Comparison of ENCODE assay signal across 25 cellular contexts in the genomic region with DNA sequence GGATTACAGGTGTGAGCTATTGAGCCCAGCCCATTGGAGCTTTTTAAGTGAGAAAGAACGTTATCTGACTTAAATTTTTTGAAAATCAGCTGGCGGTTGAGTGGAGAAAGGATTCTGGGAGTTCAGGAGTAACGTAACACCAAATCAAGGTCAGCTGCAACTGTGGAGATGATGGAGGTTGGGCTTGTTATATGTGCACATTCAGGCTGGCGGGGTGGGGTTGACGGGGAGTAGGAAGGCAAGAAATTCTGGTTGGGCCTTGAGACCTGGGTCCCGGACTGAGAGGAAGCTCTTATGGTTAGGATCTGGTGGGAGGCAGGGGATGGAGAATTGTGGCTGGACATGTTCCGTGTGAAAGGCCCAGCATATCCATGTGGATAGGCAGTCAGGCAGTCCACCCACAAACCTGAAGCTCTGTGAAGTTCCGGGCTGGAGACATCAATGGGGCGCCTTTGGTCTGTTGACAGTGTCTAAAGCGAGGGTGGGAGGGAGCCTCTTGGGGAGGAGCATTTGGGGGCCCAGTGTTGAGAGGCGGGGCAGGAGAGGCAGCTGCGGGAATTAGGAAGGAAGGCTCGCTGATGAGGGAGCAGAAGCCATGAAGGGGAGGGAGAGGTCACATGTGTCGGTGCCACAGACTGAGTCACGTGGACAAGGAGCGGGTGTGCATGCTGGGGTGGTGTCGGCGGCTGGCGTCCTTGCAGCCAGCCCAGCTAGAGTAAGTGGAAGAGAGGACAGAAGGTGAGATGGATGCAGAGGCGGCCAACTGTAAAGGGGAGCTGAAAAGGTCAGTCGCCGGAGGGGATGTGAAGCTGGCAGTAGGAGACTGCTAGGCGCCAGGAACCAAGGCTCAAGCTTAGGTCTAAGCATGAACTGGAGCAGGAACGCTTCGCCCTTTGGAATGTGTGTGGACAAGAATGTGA. TPM values are rescaled to one million over a fixed set of nuclear protein-coding genes. Genes with fewer than 3 reads are reported as not detected.
DNase-seq lines count a peak whose midpoint lies in the region; ATAC-seq, FAIRE-seq and TF ChIP-seq lines count a peak whose summit lies in the region.
"Had no signal": no experiment of that assay in that cellular context is flagged by ENCODE, and none has a peak within 500 bp of the region (broad histone marks: within the 10 kb centered on the region; RNA-seq: fewer than 3 reads in every experiment).

No MANE protein-coding gene starts in this region.

- SMC1A ChIA-PET in GM12878 (lab: Charles Lee; ENCODE audit: uncharacterized antibody, unreplicated experiment): interaction anchor here (0.6 to 0.8 kb wide), 3 partner anchors 286 to 781 kb away, joined by 3 read pairs; no protein-coding TSS in a partner anchor

- H3K27me3 Mint-ChIP-seq in activated CD8-positive, alpha-beta T cell treated with anti-CD3 and anti-CD28 coated beads, Interleukin-2, amount 10 ng/mL, durations not matched to agents 7 days and 5 days (ENCODE audit: low read depth): no peaks in the 10 kb centered on the region
- H3K27me3 Mint-ChIP-seq in activated CD8-positive, alpha-beta T cell treated with anti-CD3 and anti-CD28 coated beads for 36 hours: no peaks in the 10 kb centered on the region
- no peaks in the 10 kb centered on the region for H3K27me3 Mint-ChIP-seq in progenitor cell of endocrine pancreas
- peaks cover 0 to 2% of the 10 kb centered on the region in 2 donors for H3K27me3 Mint-ChIP-seq in CD8-positive, alpha-beta memory T cell
- H3K27me3 Mint-ChIP-seq: dendritic cell treated with granulocyte-macrophage colony-stimulating factor and Interleukin-4, amounts not matched to agents 40 ng/mL and 50 ng/mL, for 4 days had no signal

- no TSS peak for BruUV-seq in GM12878 (replicated peaks; lab: Mats Ljungman, UMichigan)

- H3K27ac ChIP-seq in GM12878 (ENCODE audit: control insufficient read depth, insufficient read depth): no peak overlapping the region
- no peak overlapping the region for H3K27ac ChIP-seq in CD8-positive, alpha-beta memory T cell (ENCODE audit: low read depth, low read length)
- H3K27ac ChIP-seq: 22Rv1, adrenal gland, heart left ventricle, left ventricle myocardium inferior, upper lobe of right lung had no signal

- H3K4me3 ChIP-seq in GM12878: no peak overlapping the region
- no peak overlapping the region for H3K4me3 ChIP-seq in CD8-positive, alpha-beta memory T cell (ENCODE audit: low read length)
- H3K4me3 ChIP-seq: adrenal gland, left ventricle myocardium inferior, upper lobe of right lung had no signal

- POLR2A ChIA-PET in activated CD8-positive, alpha-beta T cell treated with anti-CD3 and anti-CD28 coated beads, Interleukin-2, amount 10 ng/mL, durations not matched to agents 7 days and 5 days (lab: Charles Lee): no interaction called here
- POLR2A ChIA-PET in activated CD8-positive, alpha-beta T cell treated with anti-CD3 and anti-CD28 coated beads for 36 hours (lab: Charles Lee): interaction anchor here (1.1 to 1.6 kb wide), 2 partner anchors 9 to 24 kb away, joined by 3 to 6 read pairs; no protein-coding TSS in a partner anchor
- POLR2A ChIA-PET in GM12878 (lab: Charles Lee): no interaction called here
- POLR2A ChIA-PET in CD8-positive, alpha-beta memory T cell (lab: Charles Lee): no interaction called here

- no peak overlapping the region for H3K9ac ChIP-seq in GM12878 (ENCODE audit: control insufficient read depth, insufficient read depth, low read length)

- peaks cover 14% of the 10 kb centered on the region for H3K4me1 Mint-ChIP-seq in activated CD8-positive, alpha-beta T cell treated with anti-CD3 and anti-CD28 coated beads, Interleukin-2, amount 10 ng/mL, durations not matched to agents 7 days and 5 days (ENCODE audit: low read depth)
- peaks cover 9% of the 10 kb centered on the region for H3K4me1 Mint-ChIP-seq in activated CD8-positive, alpha-beta T cell treated with anti-CD3 and anti-CD28 coated beads for 36 hours (ENCODE audit: low read depth)
- H3K4me1 Mint-ChIP-seq in progenitor cell of endocrine pancreas (ENCODE audit: low read depth): no peaks in the 10 kb centered on the region
- H3K4me1 Mint-ChIP-seq in CD8-positive, alpha-beta memory T cell: peaks cover 4 to 8% (median 6%) of the 10 kb centered on the region in 3 donors

- in situ Hi-C loops in GM12878 (cut with MboI): loop anchor here (10.0 kb wide), 1 partner anchor 495 kb away; no protein-coding TSS in a partner anchor

- H3K27ac Mint-ChIP-seq in activated CD8-positive, alpha-beta T cell treated with anti-CD3 and anti-CD28 coated beads, Interleukin-2, amount 10 ng/mL, durations not matched to agents 7 days and 5 days: peak overlapping the region; percentile 7
- no peak overlapping the region for H3K27ac Mint-ChIP-seq in activated CD8-positive, alpha-beta T cell treated with anti-CD3 and anti-CD28 coated beads for 36 hours
- peak overlapping the region; percentile 6 for H3K27ac Mint-ChIP-seq in progenitor cell of endocrine pancreas
- H3K27ac Mint-ChIP-seq in CD8-positive, alpha-beta memory T cell: peak overlapping the region in 2 of 8 donors; percentile 48 to 51
- H3K27ac Mint-ChIP-seq: dendritic cell treated with granulocyte-macrophage colony-stimulating factor and Interleukin-4, amounts not matched to agents 40 ng/mL and 50 ng/mL, for 4 days had no signal

- no peaks in the 10 kb centered on the region for H3K9me3 ChIP-seq in GM12878 (replicated peaks; ENCODE audit: control insufficient read depth, insufficient read depth, low read length)
- H3K9me3 ChIP-seq in CD8-positive, alpha-beta memory T cell (ENCODE audit: low read length): no peaks in the 10 kb centered on the region
- H3K9me3 ChIP-seq: adrenal gland, left ventricle myocardium inferior, upper lobe of right lung had no signal

- no peak for TF ChIP-seq RAD21 in GM12878 (IDR thresholded peaks at IDR 0.05; ENCODE audit: insufficient read depth, low read depth, low read length)

- no peak for ATAC-seq in activated CD8-positive, alpha-beta T cell treated with anti-CD3 and anti-CD28 coated beads, Interleukin-2, amount 10 ng/mL, durations not matched to agents 7 days and 5 days
- ATAC-seq in activated CD8-positive, alpha-beta T cell treated with anti-CD3 and anti-CD28 coated beads for 36 hours: no peak
- peak; percentile 4; the same call in 1 of the 3 replicates for ATAC-seq in GM12878
- ATAC-seq: upper lobe of right lung had no signal

- H2AFZ ChIP-seq in GM12878 (ENCODE audit: control insufficient read depth, low read depth, low read length): no peak overlapping the region

- TF ChIP-seq CTCF in activated CD8-positive, alpha-beta T cell treated with anti-CD3 and anti-CD28 coated beads for 36 hours (IDR thresholded peaks at IDR 0.05): no peak
- no peak for TF ChIP-seq CTCF in GM12878 (IDR thresholded peaks at IDR 0.05 in 2 of 3, conservative IDR thresholded peaks at IDR 0.05 in 1 of 3; ENCODE audit: control insufficient read depth in 2 of 3, extremely low read depth in 1 of 3, insufficient read depth in 1 of 3, low read depth in 3 of 3, low read length in 3 of 3)
- TF ChIP-seq CTCF in progenitor cell of endocrine pancreas (IDR thresholded peaks at IDR 0.05; ENCODE audit: unreplicated experiment): no peak

- no peaks in the 10 kb centered on the region for H3K27me3 ChIP-seq in GM12878 (replicated peaks in 1 of 2; ENCODE audit: control insufficient read depth in 2 of 2, insufficient read depth in 2 of 2, low read length in 1 of 2)
- no peaks in the 10 kb centered on the region for H3K27me3 ChIP-seq in CD8-positive, alpha-beta memory T cell (ENCODE audit: insufficient read depth, low read length, poor library complexity, severe bottlenecking)
- H3K27me3 ChIP-seq: adrenal gland, heart left ventricle, upper lobe of right lung had no signal

- intact Hi-C loops in activated CD8-positive, alpha-beta T cell treated with anti-CD3 and anti-CD28 coated beads for 36 hours (cut with micrococcal nuclease): loop anchor here (5.0 to 10.0 kb wide), 3 partner anchors 117 to 495 kb away; no protein-coding TSS in a partner anchor
- intact Hi-C loops in GM12878 (cut with micrococcal nuclease; ENCODE audit: unreplicated experiment): loop anchor here (5.0 kb wide), 1 partner anchor 153 kb away; no protein-coding TSS in a partner anchor

- WGBS in GM12878 (ENCODE audit: insufficient coverage, insufficient replicate concordance, low lambda C conversion rate, missing lambda C conversion rate): 69% methylated on average over 25 of the region's 25 CpGs

- RAD21 ChIA-PET in GM12878 (lab: Charles Lee; ENCODE audit: unreplicated experiment): interaction anchor here (7.1 kb wide), 1 partner anchor 295 kb away, joined by 77 read pairs; the partner anchor contains the start of gene MND1

- peaks cover 11 to 15% of the 10 kb centered on the region in 2 experiments; a peak in 3 of 4 replicates for H3K36me3 ChIP-seq in GM12878 (ENCODE audit: control insufficient read depth in 2 of 2, insufficient read depth in 2 of 2, low read length in 1 of 2)
- peaks cover 11% of the 10 kb centered on the region for H3K36me3 ChIP-seq in CD8-positive, alpha-beta memory T cell (ENCODE audit: insufficient read depth, low read length)
- H3K36me3 ChIP-seq: adrenal gland had no signal

- 0 out of 2 replicates have a peak, but pooled peaks cover 3% of the 10 kb centered on the region for H4K20me1 ChIP-seq in GM12878 (ENCODE audit: control insufficient read depth, insufficient read depth)

- no peak for DNase-seq in activated CD8-positive, alpha-beta T cell treated with anti-CD3 and anti-CD28 coated beads, Interleukin-2, amount 10 ng/mL, durations not matched to agents 7 days and 5 days
- no peak for DNase-seq in activated CD8-positive, alpha-beta T cell treated with anti-CD3 and anti-CD28 coated beads for 36 hours
- DNase-seq in NCI-H2227 (lab: John Stamatoyannopoulos, UW; ENCODE audit: unreplicated experiment) (peak; percentile 24), GM12878 (ENCODE audit: low read depth, low spot score) (no peak), progenitor cell of endocrine pancreas (ENCODE audit: low spot score, unreplicated experiment) (no peak), erythroblast (lab: John Stamatoyannopoulos, UW) (no peak), amygdala (lab: John Stamatoyannopoulos, UW) (no peak)
- DNase-seq in CD8-positive, alpha-beta memory T cell: no peak
- DNase-seq: activated CD4-positive, alpha-beta T cell treated with anti-CD3 and anti-CD28 coated beads for 48 hours; activated effector memory CD4-positive, alpha-beta T cell treated with Interleukin-2 at 50 U/mL for 16 hours; adrenal gland; heart left ventricle; left ventricle myocardium inferior; NCI-H1092; NCI-H2029; NCI-H446 treated with DMSO at 0.1 percent for 48 hours; Right ventricle myocardium superior; stimulated activated CD4-positive, alpha-beta T cell treated with anti-CD3 and anti-CD28 coated beads, Interleukin-12 subunit alpha, Interleukin-12 subunit beta, amount 100 ng/mL, for 4 hours; upper lobe of right lung had no signal

- no peak for FAIRE-seq in GM12878 (lab: Jason Lieb, UNC)
- FAIRE-seq: bronchial epithelial cell, D721Med, endothelial cell of umbilical vein, TTC549 had no signal

- TF ChIP-seq POLR2A in GM12878 (IDR thresholded peaks at IDR 0.05; ENCODE audit: low read depth, low read length) (no peak), erythroblast (IDR thresholded peaks at IDR 0.05; ENCODE audit: low read length) (no peak)

- H3K4me3 Mint-ChIP-seq in activated CD8-positive, alpha-beta T cell treated with anti-CD3 and anti-CD28 coated beads, Interleukin-2, amount 10 ng/mL, durations not matched to agents 7 days and 5 days: no peak overlapping the region
- H3K4me3 Mint-ChIP-seq in activated CD8-positive, alpha-beta T cell treated with anti-CD3 and anti-CD28 coated beads for 36 hours: no peak overlapping the region
- no peak overlapping the region for H3K4me3 Mint-ChIP-seq in progenitor cell of endocrine pancreas (ENCODE audit: low read depth)
- H3K4me3 Mint-ChIP-seq in CD8-positive, alpha-beta memory T cell: no peak overlapping the region
- H3K4me3 Mint-ChIP-seq: dendritic cell treated with granulocyte-macrophage colony-stimulating factor and Interleukin-4, amounts not matched to agents 40 ng/mL and 50 ng/mL, for 4 days had no signal

- H3K4me2 ChIP-seq in GM12878 (ENCODE audit: control insufficient read depth, insufficient read depth): no peak overlapping the region

- no peak for TF ChIP-seq EP300 in GM12878 (IDR thresholded peaks at IDR 0.05; ENCODE audit: borderline replicate concordance in 1 of 2, control insufficient read depth in 1 of 2, low read depth in 2 of 2, low read length in 2 of 2)

- no peaks in the 10 kb centered on the region for H3K9me3 Mint-ChIP-seq in activated CD8-positive, alpha-beta T cell treated with anti-CD3 and anti-CD28 coated beads, Interleukin-2, amount 10 ng/mL, durations not matched to agents 7 days and 5 days (ENCODE audit: insufficient read depth)
- peaks cover under 1% of the 10 kb centered on the region for H3K9me3 Mint-ChIP-seq in activated CD8-positive, alpha-beta T cell treated with anti-CD3 and anti-CD28 coated beads for 36 hours
- peaks cover 2% of the 10 kb centered on the region for H3K9me3 Mint-ChIP-seq in progenitor cell of endocrine pancreas (ENCODE audit: low read depth)
- no peaks in the 10 kb centered on the region for H3K9me3 Mint-ChIP-seq in CD8-positive, alpha-beta memory T cell

- H3K79me2 ChIP-seq in GM12878 (ENCODE audit: control insufficient read depth, insufficient read depth, low read length): no peaks in the 10 kb centered on the region

- CTCF ChIA-PET in activated CD8-positive, alpha-beta T cell treated with anti-CD3 and anti-CD28 coated beads, Interleukin-2, amount 10 ng/mL, durations not matched to agents 7 days and 5 days (lab: Charles Lee): interaction anchor here (0.9 to 1.1 kb wide), 2 partner anchors 66 to 111 kb away, joined by 3 read pairs; no protein-coding TSS in a partner anchor
- CTCF ChIA-PET in activated CD8-positive, alpha-beta T cell treated with anti-CD3 and anti-CD28 coated beads for 36 hours (lab: Charles Lee): interaction anchor here (1.3 to 1.5 kb wide), 2 partner anchors 9 to 497 kb away, joined by 3 to 4 read pairs; no protein-coding TSS in a partner anchor
- CTCF ChIA-PET in GM12878 (lab: Yijun Ruan, JAX): interaction anchor here (1.0 to 1.9 kb wide), 3 partner anchors 294 to 557 kb away, joined by 3 to 7 read pairs (median 3); no protein-coding TSS in a partner anchor
- CTCF ChIA-PET in CD8-positive, alpha-beta memory T cell (lab: Charles Lee): interaction anchor here (1.0 to 1.2 kb wide), 3 partner anchors 9 to 554 kb away, joined by 3 read pairs; no protein-coding TSS in a partner anchor

- peaks cover 25% of the 10 kb centered on the region for H3K36me3 Mint-ChIP-seq in activated CD8-positive, alpha-beta T cell treated with anti-CD3 and anti-CD28 coated beads, Interleukin-2, amount 10 ng/mL, durations not matched to agents 7 days and 5 days (ENCODE audit: low read depth)
- peaks cover 23% of the 10 kb centered on the region for H3K36me3 Mint-ChIP-seq in activated CD8-positive, alpha-beta T cell treated with anti-CD3 and anti-CD28 coated beads for 36 hours (ENCODE audit: low read depth)
- peaks cover 2% of the 10 kb centered on the region for H3K36me3 Mint-ChIP-seq in progenitor cell of endocrine pancreas (ENCODE audit: insufficient read depth)
- H3K36me3 Mint-ChIP-seq in CD8-positive, alpha-beta memory T cell: peaks cover 10 to 32% (median 22%) of the 10 kb centered on the region in 3 donors

- peaks cover 6% of the 10 kb centered on the region; the same call in 1 of the 2 replicates for H3K4me1 ChIP-seq in GM12878 (ENCODE audit: control insufficient read depth, insufficient read depth, low read length)
- H3K4me1 ChIP-seq in CD8-positive, alpha-beta memory T cell (ENCODE audit: insufficient read depth, low read length): no peaks in the 10 kb centered on the region
- H3K4me1 ChIP-seq: adrenal gland, left ventricle myocardium inferior, upper lobe of right lung had no signal

RNA-seq across cellular contexts. Expression of gene TLR2, which starts 44.3 kb away (rescaled TPM):
- 1 to 10 TPM; 1.4 to 1.6 TPM for total RNA-seq in activated CD8-positive, alpha-beta T cell treated with anti-CD3 and anti-CD28 coated beads, Interleukin-2, amount 10 ng/mL, durations not matched to agents 7 days and 5 days
- 1 to 10 TPM in 1 of 2 experiments, under 1 TPM in 1; 0.56 to 1.8 TPM for total RNA-seq in activated CD8-positive, alpha-beta T cell treated with anti-CD3 and anti-CD28 coated beads for 36 hours
- 0.54 TPM in 1 of 2 replicates, not detected in the other for total RNA-seq in GM12878 (2013; cell fraction: nucleolus; rRNA removed)
- total RNA-seq in GM12878 (2014; rRNA removed) (under 0.01 TPM in 1 of 2 replicates, not detected in the other), GM12878 (2014; rRNA removed; fragmentation: Illumina TruSeq; extraction: Trizol) (0.09 TPM in 1 of 2 replicates, not detected in the other), GM12878 (2021) (0.08 TPM in 1 of 2 replicates, not detected in the other), progenitor cell of endocrine pancreas (4.8 and 5.1 TPM in 2 replicates)
- not detected for polyA plus RNA-seq in GM12878 (2011; ENCODE audit: low read depth)
- polyA plus RNA-seq in GM12878 (2011; rRNA removed) (0.05 and 0.13 TPM in 2 replicates), GM12878 (2014; fragmentation: Illumina TruSeq; extraction: Trizol) (0.07 TPM in 1 of 2 replicates, not detected in the other), GM12878 (2014; fragmentation: Nextera tagmentation; extraction: Ambion mirVana) (under 1 TPM; 0.04 to 0.19 TPM), GM12878 (2014; rRNA removed) (not detected in 2 replicates), GM12878 (2016; fragmentation: Nextera tagmentation; extraction: Ambion mirVana) (not detected)
- 0.03 TPM in 1 of 2 replicates, not detected in the other for polyA plus RNA-seq in GM12878 (2011; cell fraction: cytosol; rRNA removed)
- polyA plus RNA-seq in GM12878 (2011; cell fraction: nucleus; rRNA removed): 0.20 and 0.33 TPM in 2 replicates
- polyA plus RNA-seq in GM12878 (2012): 0.30 and 0.38 TPM in 2 replicates
- 0.07 TPM in 1 of 2 replicates, not detected in the other for polyA minus RNA-seq in GM12878 (2011; rRNA and poly(A)+ RNA removed)
- polyA minus RNA-seq in GM12878 (2011; cell fraction: cytosol; rRNA and poly(A)+ RNA removed): not detected in 2 replicates
- 0.19 and 0.24 TPM in 2 replicates for polyA minus RNA-seq in GM12878 (2011; cell fraction: nucleus; rRNA and poly(A)+ RNA removed)
- total RNA-seq in CD8-positive, alpha-beta memory T cell: under 1 TPM; 0.53 TPM
- polyA plus RNA-seq in CD8-positive, alpha-beta memory T cell: 0.20 TPM
